Comparison of ENCODE assay signal across 20 cellular contexts in the genomic region with DNA sequence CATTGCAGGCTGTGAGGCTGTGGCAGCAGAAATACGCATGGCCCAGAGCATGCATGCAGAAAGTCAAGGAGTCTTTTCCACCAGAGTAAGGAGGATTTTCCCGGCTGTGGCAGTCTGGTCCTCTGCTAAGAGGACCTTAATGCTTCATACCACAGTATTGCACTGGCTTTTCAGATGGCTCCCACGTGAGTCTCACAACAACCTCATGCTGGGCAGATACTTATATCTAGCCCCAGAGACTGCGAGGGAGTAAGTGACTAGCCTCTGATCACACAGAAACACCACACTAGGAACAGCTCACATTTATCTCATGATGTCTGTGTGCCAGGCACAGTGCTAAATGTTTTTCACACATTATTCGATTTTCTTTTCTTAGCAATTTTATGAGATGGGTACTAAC. TPM values are rescaled to one million over a fixed set of nuclear protein-coding genes. Genes with fewer than 3 reads are reported as not detected.
DNase-seq lines count a peak whose midpoint lies in the region; ATAC-seq and TF ChIP-seq lines count a peak whose summit lies in the region.
"Had no signal": no experiment of that assay in that cellular context is flagged by ENCODE, and none has a peak within 500 bp of the region (broad histone marks: within the 10 kb centered on the region; RNA-seq: fewer than 3 reads in every experiment).

No MANE protein-coding gene starts in this region.

- H4K91ac ChIP-seq in mesenchymal stem cell (ENCODE audit: low read length) = no peak overlapping the region

- H3K27ac ChIP-seq in mesenchymal stem cell (ENCODE audit: low read length, poor library complexity, severe bottlenecking) (no peak overlapping the region), thoracic aorta (peak overlapping the region; percentile 64 to 79), prostate gland (no peak overlapping the region)
- H3K27ac ChIP-seq: epithelial cell of prostate, SJSA1 had no signal

- H3K4me3 Mint-ChIP-seq in dendritic cell treated with granulocyte-macrophage colony-stimulating factor and Interleukin-4, amounts not matched to agents 40 ng/mL and 50 ng/mL, for 4 days = no peak overlapping the region

- H3K4me1 ChIP-seq in adipocyte (ENCODE audit: control insufficient read depth, insufficient read depth, low read length) (peaks cover 93% of the 10 kb centered on the region), mesenchymal stem cell (ENCODE audit: control insufficient read depth, insufficient read depth, low read depth, low read length) (peaks cover 26% of the 10 kb centered on the region), thoracic aorta (ENCODE audit: control insufficient read depth in 1 of 2, low read depth in 2 of 2) (peaks cover 54 to 99% of the 10 kb centered on the region in 2 donors), prostate gland (replicated peaks) (peaks cover 25% of the 10 kb centered on the region)

- peak overlapping the region; percentile 65 for H3K9ac ChIP-seq in adipocyte (ENCODE audit: low read length)
- H3K9ac ChIP-seq in mesenchymal stem cell (ENCODE audit: low read length) = peak overlapping the region; percentile 73

- no peak overlapping the region for H2AK5ac ChIP-seq in mesenchymal stem cell (ENCODE audit: low read length, severe bottlenecking)

- peaks cover 9% of the 10 kb centered on the region for H3K36me3 ChIP-seq in adipocyte (ENCODE audit: control insufficient read depth, insufficient read depth, low read length, severe bottlenecking)
- H3K36me3 ChIP-seq in mesenchymal stem cell (ENCODE audit: control insufficient read depth in 1 of 2, insufficient read depth in 2 of 2, low read depth in 1 of 2, low read length in 2 of 2) = peaks cover 14 to 16% of the 10 kb centered on the region in 2 experiments
- H3K36me3 ChIP-seq in thoracic aorta = peaks cover 6% of the 10 kb centered on the region
- no peaks in the 10 kb centered on the region for H3K36me3 ChIP-seq in prostate gland

- H3K18ac ChIP-seq in mesenchymal stem cell (ENCODE audit: low read depth in 1 of 2, low read length in 2 of 2) = no peak overlapping the region

- H2BK5ac ChIP-seq in mesenchymal stem cell (ENCODE audit: low read depth, low read length, poor library complexity, severe bottlenecking) = no peak overlapping the region

- H3K79me1 ChIP-seq in mesenchymal stem cell (replicated peaks; ENCODE audit: low read length, poor library complexity, severe bottlenecking) = peaks cover 33% of the 10 kb centered on the region

- H3K23ac ChIP-seq in mesenchymal stem cell (ENCODE audit: low read length in 2 of 2) = no peak overlapping the region

- TF ChIP-seq CTCF in thoracic aorta (IDR thresholded peaks at IDR 0.05) (no peak), prostate gland (IDR thresholded peaks at IDR 0.05) (no peak)

- peak overlapping the region; percentile 28 for H3K4me3 ChIP-seq in adipocyte (ENCODE audit: low read length)
- peak overlapping the region in 1 of 2 experiments; percentile 23 for H3K4me3 ChIP-seq in mesenchymal stem cell (ENCODE audit: insufficient read depth in 1 of 2, low read depth in 1 of 2, low read length in 2 of 2)
- H3K4me3 ChIP-seq in thoracic aorta = no peak overlapping the region
- H3K4me3 ChIP-seq in prostate gland = no peak overlapping the region
- H3K4me3 ChIP-seq: right lobe of liver, SJSA1 had no signal

- no peak overlapping the region for H2AFZ ChIP-seq in mesenchymal stem cell (ENCODE audit: low read depth, low read length)

- no peak overlapping the region for H2BK15ac ChIP-seq in mesenchymal stem cell (ENCODE audit: low read depth, poor library complexity, severe bottlenecking)

- no peak overlapping the region for H3K14ac ChIP-seq in mesenchymal stem cell (ENCODE audit: low read length in 2 of 2)

- H3K27me3 Mint-ChIP-seq in dendritic cell treated with granulocyte-macrophage colony-stimulating factor and Interleukin-4, amounts not matched to agents 40 ng/mL and 50 ng/mL, for 4 days = no peaks in the 10 kb centered on the region

- DNase-seq in adipocyte (ENCODE audit: low read depth) = no peak
- no peak for DNase-seq in mesenchymal stem cell
- no peak for DNase-seq in thoracic aorta (ENCODE audit: low spot score)
- no peak for DNase-seq in DMS153 (lab: John Stamatoyannopoulos, UW)
- no peak for DNase-seq in prostate gland (ENCODE audit: low spot score)
- DNase-seq in amniotic stem cell (lab: John Stamatoyannopoulos, UW) = no peak
- DNase-seq: activated CD4-positive, alpha-beta T cell treated with anti-CD3 and anti-CD28 coated beads for 1 hour; islet precursor cell; midbrain; NCI-H2081; NCI-H524 treated with DMSO at 0.1 percent for 48 hours; OCI-M1; right lobe of liver; stimulated activated CD4-positive, alpha-beta T cell treated with anti-CD3 and anti-CD28 coated beads, Interleukin-2, amount 100 ng/mL, for 24 hours; T-helper 9 cell had no signal

- no peaks in the 10 kb centered on the region for H3K27me3 ChIP-seq in adipocyte (replicated peaks; ENCODE audit: control insufficient read depth, insufficient read depth, low read length)
- H3K27me3 ChIP-seq in mesenchymal stem cell (ENCODE audit: control insufficient read depth in 1 of 2, insufficient read depth in 1 of 2, low read length in 2 of 2) = no peaks in the 10 kb centered on the region
- no peaks in the 10 kb centered on the region for H3K27me3 ChIP-seq in thoracic aorta (replicated peaks; ENCODE audit: insufficient read depth)
- H3K27me3 ChIP-seq in prostate gland (replicated peaks; ENCODE audit: insufficient read depth) = no peaks in the 10 kb centered on the region
- H3K27me3 ChIP-seq: BE2C, right lobe of liver, SJSA1 had no signal

- H3K4me1 Mint-ChIP-seq in dendritic cell treated with granulocyte-macrophage colony-stimulating factor and Interleukin-4, amounts not matched to agents 40 ng/mL and 50 ng/mL, for 4 days (ENCODE audit: low read depth) = peaks cover 58% of the 10 kb centered on the region

- peak overlapping the region; percentile 91 for H3K27ac Mint-ChIP-seq in dendritic cell treated with granulocyte-macrophage colony-stimulating factor and Interleukin-4, amounts not matched to agents 40 ng/mL and 50 ng/mL, for 4 days

- WGBS in mesenchymal stem cell = 73% methylated on average over 5 of the region's 5 CpGs
- WGBS in prostate gland = 63% methylated on average over 5 of the region's 5 CpGs

- H3K36me3 Mint-ChIP-seq in dendritic cell treated with granulocyte-macrophage colony-stimulating factor and Interleukin-4, amounts not matched to agents 40 ng/mL and 50 ng/mL, for 4 days (ENCODE audit: low read depth) = peaks cover 46% of the 10 kb centered on the region

- TF ChIP-seq POLR2A in prostate gland (IDR thresholded peaks at IDR 0.05) = no peak

- no peak overlapping the region for H3K4ac ChIP-seq in mesenchymal stem cell (ENCODE audit: low read depth in 1 of 2, low read length in 2 of 2)

- no peak overlapping the region for H4K8ac ChIP-seq in mesenchymal stem cell (ENCODE audit: low read length)

- no peak overlapping the region for H2BK120ac ChIP-seq in mesenchymal stem cell (ENCODE audit: low read depth, low read length)

- no peak overlapping the region for H3K4me2 ChIP-seq in mesenchymal stem cell (ENCODE audit: low read length, poor library complexity, severe bottlenecking)

- ATAC-seq in thoracic aorta (ENCODE audit: insufficient number of reproducible peaks, low FRiP score, low read depth) = no peak
- ATAC-seq in GM18498 (IDR thresholded peaks at IDR 0.05; ENCODE audit: unreplicated experiment) = no peak
- ATAC-seq: right lobe of liver had no signal

- H3K9me3 ChIP-seq in adipocyte (ENCODE audit: control insufficient read depth, low read length) (no peaks in the 10 kb centered on the region), mesenchymal stem cell (ENCODE audit: control insufficient read depth, low read length) (no peaks in the 10 kb centered on the region), thoracic aorta (no peaks in the 10 kb centered on the region), prostate gland (no peaks in the 10 kb centered on the region)
- H3K9me3 ChIP-seq: BE2C, right lobe of liver, SJSA1 had no signal

- intact Hi-C loops in dendritic cell treated with granulocyte-macrophage colony-stimulating factor and Interleukin-4, amounts not matched to agents 40 ng/mL and 50 ng/mL, for 4 days (cut with micrococcal nuclease) = no loop called here
- intact Hi-C loops in prostate gland (cut with DNase I) = no loop called here

- H3K9me3 Mint-ChIP-seq in dendritic cell treated with granulocyte-macrophage colony-stimulating factor and Interleukin-4, amounts not matched to agents 40 ng/mL and 50 ng/mL, for 4 days = no peaks in the 10 kb centered on the region

- peak overlapping the region in 1 of 2 experiments; percentile 11 for H2BK12ac ChIP-seq in mesenchymal stem cell (ENCODE audit: low read length in 2 of 2)

RNA-seq across cellular contexts. Expression of gene CRY2, which starts 8.0 kb away (rescaled TPM):
- polyA plus RNA-seq in mesenchymal stem cell (2013, experiment 1 of 2) = 6.2 TPM
- polyA plus RNA-seq in mesenchymal stem cell (2013, experiment 2 of 2) = 5.3 TPM
- total RNA-seq in thoracic aorta (10 to 100 TPM; 41.2 to 54.4 TPM), prostate gland (10 to 100 TPM; 45.4 to 70.8 TPM)

RNA-seq across cellular contexts. Expression of gene MAPK8IP1, which starts 30.1 kb away (rescaled TPM):
- 7.5 TPM for polyA plus RNA-seq in mesenchymal stem cell (2013, experiment 1 of 2)
- polyA plus RNA-seq in mesenchymal stem cell (2013, experiment 2 of 2) = 8.0 TPM
- total RNA-seq in thoracic aorta (10 to 100 TPM in 1 of 2 donors, 1 to 10 TPM in 1; 9.5 to 10.4 TPM), prostate gland (10 to 100 TPM; 19.8 to 46.9 TPM)

RNA-seq across cellular contexts. Expression of gene SLC35C1, which starts 50.4 kb away (rescaled TPM):
- polyA plus RNA-seq in mesenchymal stem cell (2013, experiment 1 of 2) = 22.9 TPM
- 23.8 TPM for polyA plus RNA-seq in mesenchymal stem cell (2013, experiment 2 of 2)
- total RNA-seq in thoracic aorta (10 to 100 TPM; 18.8 to 28.4 TPM), prostate gland (10 to 100 TPM; 14.1 to 20.6 TPM)

RNA-seq across cellular contexts. Expression of gene FREY1, which starts 51.8 kb away (rescaled TPM):
- 0.28 TPM for polyA plus RNA-seq in mesenchymal stem cell (2013, experiment 1 of 2)
- polyA plus RNA-seq in mesenchymal stem cell (2013, experiment 2 of 2) = 0.15 TPM
- total RNA-seq in thoracic aorta = 1 to 10 TPM in 1 of 2 donors, not detected in 1; 9.0 TPM
- 1 to 10 TPM in 1 of 2 donors, under 1 TPM in 1; 0.59 to 2.8 TPM for total RNA-seq in prostate gland

Comparison
In these comparisons a context has a peak if more than half of its experiments do, and no peak if none do; other contexts are left out.
1. H3K27ac ChIP-seq: peak in thoracic aorta (2 of 2); none in mesenchymal stem cell (single experiment) and prostate gland (0 of 2).